Comparison of ENCODE assay signal across 13 cellular contexts in the genomic region with DNA sequence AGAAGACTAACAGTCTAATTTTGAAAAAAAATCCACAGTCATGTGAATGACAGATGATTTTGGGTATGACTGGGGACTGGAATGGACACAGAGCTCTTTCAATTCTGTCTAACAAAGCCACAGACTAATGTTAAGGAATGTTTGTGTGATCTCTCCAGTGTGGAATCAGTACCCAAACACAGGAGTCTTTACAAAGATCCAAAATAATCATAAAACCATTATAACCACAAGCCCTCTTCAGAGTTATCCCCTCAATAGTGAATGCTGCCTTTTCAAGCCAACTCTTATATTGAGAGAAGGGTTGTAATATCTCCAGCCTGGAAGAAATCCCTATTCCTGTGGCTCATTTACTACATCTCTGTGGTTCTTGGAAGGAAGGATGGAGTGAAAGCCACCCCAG.
"Had no signal": no experiment of that assay in that cellular context is flagged by ENCODE, and none has a peak within 500 bp of the region (broad histone marks: within the 10 kb centered on the region; RNA-seq: fewer than 3 reads in every experiment).

No MANE protein-coding gene starts in this region.

- ATAC-seq: esophagus mucosa, foreskin keratinocyte, lower lobe of right lung, psoas muscle, right lobe of liver had no signal

- DNase-seq: activated CD4-positive, alpha-beta T cell treated with anti-CD3 and anti-CD28 coated beads, Interleukin-2, amount 50 U/mL, for 1 hour; activated CD8-positive, alpha-beta memory T cell treated with anti-CD3 and anti-CD28 coated beads for 24 hours; aorta; foreskin keratinocyte; head of caudate nucleus; immature natural killer cell; lower lobe of right lung; psoas muscle; right lobe of liver; spleen had no signal

- FAIRE-seq: endometrium, urothelium cell line had no signal

- H3K4me3 ChIP-seq: lower lobe of right lung, psoas muscle, right lobe of liver, spleen had no signal
